In genomic region chr12:110048242-110049027, GRCh38 we compare ENCODE assay signal across 8 cellular contexts. TPM values are rescaled to one million over a fixed set of nuclear protein-coding genes. Genes with fewer than 3 reads are reported as not detected.
DNase-seq lines count a peak whose midpoint lies in the region; ATAC-seq and TF ChIP-seq lines count a peak whose summit lies in the region.

Gene C12orf76 (minus strand): TSS chr12:110048522. CDS start chr12:110048495, 27 bp downstream.

- peak within 1 kb of the TSS; percentile 83 for H3K4me3 Mint-ChIP-seq in osteocyte (ENCODE audit: unreplicated experiment)

- peaks cover 19% of the 10 kb centered on the region for H3K4me1 Mint-ChIP-seq in osteocyte (ENCODE audit: unreplicated experiment)

- H3K9me3 ChIP-seq in thyroid gland: no peaks in the 10 kb centered on the region

- H3K27me3 ChIP-seq in thyroid gland: no peaks in the 10 kb centered on the region

- TF ChIP-seq CTCF in osteocyte (IDR thresholded peaks at IDR 0.05) (no peak), thyroid gland (IDR thresholded peaks at IDR 0.05) (peak in 1 of 6 experiments; percentile 2)

- ATAC-seq in HG02610 (IDR thresholded peaks at IDR 0.05; ENCODE audit: unreplicated experiment): peak; percentile 99
- ATAC-seq in activated naive CD4-positive, alpha-beta T cell treated with anti-CD3 and anti-CD28 coated beads, Interleukin-2, amount 50 U/mL, for 72 hours: peak; percentile 100

- DNase-seq in NCI-H1092 treated with DMSO at 0.1 percent for 48 hours (lab: John Stamatoyannopoulos, UW) (peak; percentile 92), SKM-1 (lab: John Stamatoyannopoulos, UW; ENCODE audit: unreplicated experiment) (peak; percentile 73), head of caudate nucleus (peak; percentile 90 to 98 (median 95)), osteocyte (ENCODE audit: extremely low spot score, unreplicated experiment) (peak; percentile 95), thyroid gland (peak; percentile 95 to 96)
- DNase-seq in activated naive CD4-positive, alpha-beta T cell treated with anti-CD3 and anti-CD28 coated beads, Interleukin-2, amount 50 U/mL, for 72 hours (ENCODE audit: low spot score in 2 of 2): peak; percentile 86

- no peaks in the 10 kb centered on the region for H3K27me3 Mint-ChIP-seq in osteocyte (ENCODE audit: unreplicated experiment)

- H3K4me1 ChIP-seq in thyroid gland: peaks cover 18 to 21% of the 10 kb centered on the region in 2 donors

- H3K4me3 ChIP-seq in GM08714 (ENCODE audit: low read length): peak within 1 kb of the TSS; percentile 77
- H3K4me3 ChIP-seq in thyroid gland (replicated peaks in 1 of 3): peak within 1 kb of the TSS; percentile 70 to 100 (median 92)

- H3K9me3 Mint-ChIP-seq in activated naive CD4-positive, alpha-beta T cell treated with anti-CD3 and anti-CD28 coated beads, Interleukin-2, amount 50 U/mL, for 72 hours: no peaks in the 10 kb centered on the region
- no peaks in the 10 kb centered on the region for H3K9me3 Mint-ChIP-seq in osteocyte (ENCODE audit: unreplicated experiment)

- peak in 1 of 2 donors; percentile 86 for TF ChIP-seq POLR2A in thyroid gland (IDR thresholded peaks at IDR 0.05)

- H3K27ac Mint-ChIP-seq in activated naive CD4-positive, alpha-beta T cell treated with anti-CD3 and anti-CD28 coated beads, Interleukin-2, amount 50 U/mL, for 72 hours: peak within 1 kb of the TSS; percentile 85 to 99
- H3K27ac Mint-ChIP-seq in osteocyte (ENCODE audit: unreplicated experiment): peak within 1 kb of the TSS; percentile 98

- peak within 1 kb of the TSS; percentile 49 to 80 (median 78) for H3K27ac ChIP-seq in thyroid gland

- intact Hi-C loops in head of caudate nucleus (cut with DNase I) (no loop called here), thyroid gland (cut with DNase I) (no loop called here)

- H3K36me3 ChIP-seq in thyroid gland: no peaks in the 10 kb centered on the region

- peaks cover 0 to 13% of the 10 kb centered on the region in 2 donors for H3K36me3 Mint-ChIP-seq in activated naive CD4-positive, alpha-beta T cell treated with anti-CD3 and anti-CD28 coated beads, Interleukin-2, amount 50 U/mL, for 72 hours
- no peaks in the 10 kb centered on the region for H3K36me3 Mint-ChIP-seq in osteocyte (ENCODE audit: unreplicated experiment)

- 4 to 6% methylated on average over 25 to 26 of the region's 47 CpGs for WGBS in thyroid gland, 2 donors

RNA-seq across cellular contexts. Expression of gene C12orf76, which starts in this region (rescaled TPM):
- 10 to 100 TPM in 1 of 2 donors, 1 to 10 TPM in 1; 6.4 to 12.7 TPM for total RNA-seq in activated naive CD4-positive, alpha-beta T cell treated with anti-CD3 and anti-CD28 coated beads, Interleukin-2, amount 50 U/mL, for 72 hours
- total RNA-seq in osteocyte (13.7 and 14.5 TPM in 2 replicates), thyroid gland (10 to 100 TPM; 16.1 to 41.5 (median 21.9) TPM)

Comparison
In these comparisons a context has a peak if more than half of its experiments do, and no peak if none do; other contexts are left out.
1. Peak in every context shown above with its lines: DNase-seq, ATAC-seq, H3K4me3 ChIP-seq and H3K27ac ChIP-seq.